25 cellular contexts compared by ENCODE assay signal in genomic region chr3:57382933-57383332, GRCh38.
DNase-seq lines count a peak whose midpoint lies in the region; ATAC-seq and TF ChIP-seq lines count a peak whose summit lies in the region.
"Had no signal": no experiment of that assay in that cellular context is flagged by ENCODE, and none has a peak within 500 bp of the region (broad histone marks: within the 10 kb centered on the region; RNA-seq: fewer than 3 reads in every experiment).

No MANE protein-coding gene starts in this region.

- H3K36me3 ChIP-seq in PC-3 (ENCODE audit: low read depth, low read length), result no peaks in the 10 kb centered on the region
- H3K36me3 ChIP-seq: esophagus squamous epithelium, Peyer's patch had no signal

- POLR2A ChIA-PET in PC-3 (lab: Charles Lee; ENCODE audit: unreplicated experiment), result interaction anchor here (0.5 kb wide), 1 partner anchor 308 kb away, joined by 22 read pairs; no protein-coding TSS in a partner anchor

- H2AFZ ChIP-seq in PC-3 (ENCODE audit: low read length), result no peak overlapping the region

- H3F3A ChIP-seq in PC-3 (ENCODE audit: low read length, unreplicated experiment), result no peaks in the 10 kb centered on the region

- H4K20me1 ChIP-seq in PC-3 (ENCODE audit: low read length), result no peaks in the 10 kb centered on the region

- H3K4me3 ChIP-seq in PC-3 (ENCODE audit: low read length) (no peak overlapping the region), epithelial cell of proximal tubule (ENCODE audit: low read depth, low read length) (peak overlapping the region; percentile 34)
- H3K4me3 ChIP-seq: dorsolateral prefrontal cortex, esophagus squamous epithelium, Peyer's patch had no signal

- H3K27me3 Mint-ChIP-seq in neural crest cell (ENCODE audit: low read depth), result no peaks in the 10 kb centered on the region
- H3K27me3 Mint-ChIP-seq: T-cell had no signal

- H3K4me1 Mint-ChIP-seq in neural crest cell, result no peaks in the 10 kb centered on the region
- H3K4me1 Mint-ChIP-seq: activated naive CD4-positive, alpha-beta T cell treated with anti-CD3 and anti-CD28 coated beads, Interleukin-2, amount 10 ng/mL, durations not matched to agents 7 days and 5 days; brain had no signal

- H3K27ac ChIP-seq in PC-3 (ENCODE audit: low read length), result no peak overlapping the region
- H3K27ac ChIP-seq: dorsolateral prefrontal cortex, esophagus squamous epithelium, KMS-11, Peyer's patch, VCaP had no signal

- no peaks in the 10 kb centered on the region for H3K79me2 ChIP-seq in PC-3 (ENCODE audit: low read length)

- BruUV-seq in PC-3 (replicated peaks; lab: Mats Ljungman, UMichigan), result no TSS peak

- no peaks in the 10 kb centered on the region; the same call in 1 of the 2 replicates for H3K9me2 ChIP-seq in PC-3 (replicated peaks; ENCODE audit: low read length)

- CTCF ChIA-PET in PC-3 (lab: Charles Lee), result no interaction called here

- H3K9ac ChIP-seq in PC-3 (ENCODE audit: low read length), result no peak overlapping the region
- H3K9ac ChIP-seq: KMS-11 had no signal

- H3K27ac Mint-ChIP-seq in neural crest cell (ENCODE audit: unreplicated experiment), result peak overlapping the region; percentile 46
- H3K27ac Mint-ChIP-seq: activated naive CD4-positive, alpha-beta T cell treated with anti-CD3 and anti-CD28 coated beads, Interleukin-2, amount 10 ng/mL, durations not matched to agents 7 days and 5 days; brain; T-cell had no signal

- no peak for ATAC-seq in PC-3
- ATAC-seq in HG02970 (IDR thresholded peaks at IDR 0.05; ENCODE audit: low FRiP score, unreplicated experiment), result no peak
- ATAC-seq in HG03045 (IDR thresholded peaks at IDR 0.05; ENCODE audit: unreplicated experiment), result no peak
- ATAC-seq: T-cell had no signal

- peaks cover 10% of the 10 kb centered on the region; the same call in 1 of the 2 replicates for H3K27me3 ChIP-seq in PC-3 (ENCODE audit: low read length)
- H3K27me3 ChIP-seq: dorsolateral prefrontal cortex, Peyer's patch had no signal

- no peak for TF ChIP-seq CTCF in PC-3 (conservative IDR thresholded peaks at IDR 0.05; ENCODE audit: low read depth, low read length)
- TF ChIP-seq CTCF in epithelial cell of proximal tubule (conservative IDR thresholded peaks at IDR 0.05; ENCODE audit: low read depth, low read length), result no peak
- no peak for TF ChIP-seq CTCF in neural crest cell (conservative IDR thresholded peaks at IDR 0.05)

- no peaks in the 10 kb centered on the region for H3K9me3 Mint-ChIP-seq in neural crest cell
- H3K9me3 Mint-ChIP-seq: activated naive CD4-positive, alpha-beta T cell treated with anti-CD3 and anti-CD28 coated beads, Interleukin-2, amount 10 ng/mL, durations not matched to agents 7 days and 5 days; brain; T-cell had no signal

- no peak overlapping the region for H3K4me3 Mint-ChIP-seq in neural crest cell
- H3K4me3 Mint-ChIP-seq: activated naive CD4-positive, alpha-beta T cell treated with anti-CD3 and anti-CD28 coated beads, Interleukin-2, amount 10 ng/mL, durations not matched to agents 7 days and 5 days; brain; T-cell had no signal

- H3K9me3 ChIP-seq in PC-3 (ENCODE audit: low read length), result no peaks in the 10 kb centered on the region
- H3K9me3 ChIP-seq: esophagus squamous epithelium, Peyer's patch had no signal

- DNase-seq in EL (peak; percentile 15), PC-3 (peak; percentile 9), epithelial cell of proximal tubule (ENCODE audit: low read depth) (peak; percentile 47), neural crest cell (ENCODE audit: low read depth, low spot score) (no peak), AG08396 (ENCODE audit: low spot score) (no peak), NCI-H1417 (lab: John Stamatoyannopoulos, UW) (no peak)
- DNase-seq: activated CD4-positive, alpha-beta T cell treated with anti-CD3 and anti-CD28 coated beads, Interleukin-2, amount 50 U/mL, for 4 hours; activated naive CD4-positive, alpha-beta T cell treated with anti-CD3 and anti-CD28 coated beads, Interleukin-2, amount 10 ng/mL, durations not matched to agents 7 days and 5 days; Calu3; esophagus squamous epithelium; GDM1; GOT3; NCI-H1105 treated with DMSO at 0.1 percent for 48 hours; NCI-H2171 treated with DMSO at 0.1 percent for 48 hours; NCI-H82; nucleus accumbens; Peyer's patch; stimulated activated CD4-positive, alpha-beta T cell treated with anti-CD3 and anti-CD28 coated beads, Interleukin-4, amount 100 ng/mL, for 1 hour; T-cell had no signal

- intact Hi-C loops in PC-3 (cut with micrococcal nuclease), result no loop called here

- H3K4me2 ChIP-seq in PC-3 (ENCODE audit: low read length), result no peak overlapping the region
- H3K4me2 ChIP-seq: KMS-11 had no signal

- H3K36me3 Mint-ChIP-seq in neural crest cell (ENCODE audit: low read depth), result no peaks in the 10 kb centered on the region
- H3K36me3 Mint-ChIP-seq: activated naive CD4-positive, alpha-beta T cell treated with anti-CD3 and anti-CD28 coated beads, Interleukin-2, amount 10 ng/mL, durations not matched to agents 7 days and 5 days; brain; T-cell had no signal

- H3K4me1 ChIP-seq in PC-3 (ENCODE audit: insufficient read depth, low read length), result no peaks in the 10 kb centered on the region
- H3K4me1 ChIP-seq: esophagus squamous epithelium, Peyer's patch had no signal

Comparison
In these comparisons a context has a peak if more than half of its experiments do, and no peak if none do; other contexts are left out.
1. DNase-seq: peak in EL (single experiment), PC-3 (single experiment) and epithelial cell of proximal tubule (single experiment); none in neural crest cell (single experiment), AG08396 (single experiment) and NCI-H1417 (0 of 3).